8 cellular contexts compared by ENCODE assay signal in the genomic region with DNA sequence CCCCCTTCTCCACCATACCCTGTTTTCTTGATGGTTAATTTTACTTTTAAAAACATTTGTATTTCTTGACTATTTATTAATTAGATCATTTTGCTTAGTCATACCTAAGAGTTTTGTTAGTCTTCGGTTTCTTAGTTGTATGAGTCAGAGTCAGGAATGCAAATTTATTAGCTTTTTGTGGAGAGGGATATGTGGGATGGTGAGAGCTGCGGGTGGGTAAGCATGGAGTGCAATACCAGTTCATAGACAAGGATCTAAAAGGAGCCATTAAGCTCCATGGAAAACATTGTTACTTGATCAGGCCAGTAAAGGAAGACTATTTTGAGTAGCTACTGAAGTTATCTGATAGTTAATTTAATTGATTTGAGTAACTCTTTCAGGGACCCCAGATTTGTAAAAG.
DNase-seq lines count a peak whose midpoint lies in the region; ATAC-seq and TF ChIP-seq lines count a peak whose summit lies in the region.

No MANE protein-coding gene starts in this region.

- H3K27me3 ChIP-seq in CD4-positive, CD25-positive, alpha-beta regulatory T cell (ENCODE audit: control insufficient read depth, insufficient read depth, low read length), result no peaks in the 10 kb centered on the region

- peak overlapping the region in 2 of 4 donors; percentile 87 for H3K4me3 Mint-ChIP-seq in CD4-positive, CD25-positive, alpha-beta regulatory T cell
- peak overlapping the region; percentile 74 for H3K4me3 Mint-ChIP-seq in osteocyte (ENCODE audit: unreplicated experiment)

- peaks cover 0 to 3% (median 0%) of the 10 kb centered on the region in 7 donors for H3K9me3 Mint-ChIP-seq in CD4-positive, CD25-positive, alpha-beta regulatory T cell
- H3K9me3 Mint-ChIP-seq in osteocyte (ENCODE audit: unreplicated experiment), result no peaks in the 10 kb centered on the region

- no peaks in the 10 kb centered on the region for H3K36me3 ChIP-seq in CD4-positive, CD25-positive, alpha-beta regulatory T cell (ENCODE audit: control insufficient read depth, insufficient read depth, low read length)

- H3K4me1 Mint-ChIP-seq in CD4-positive, CD25-positive, alpha-beta regulatory T cell, result peaks cover 22 to 51% (median 39%) of the 10 kb centered on the region in 4 donors
- peaks cover 59% of the 10 kb centered on the region for H3K4me1 Mint-ChIP-seq in osteocyte (ENCODE audit: unreplicated experiment)

- H3K4me1 ChIP-seq in CD4-positive, CD25-positive, alpha-beta regulatory T cell (ENCODE audit: control insufficient read depth, insufficient read depth, low read length, poor library complexity, severe bottlenecking), result peaks cover 8% of the 10 kb centered on the region

- H3K4me3 ChIP-seq in CD4-positive, CD25-positive, alpha-beta regulatory T cell (ENCODE audit: low read depth, low read length), result peak overlapping the region; percentile 69
- H3K4me3 ChIP-seq in epithelial cell of proximal tubule (ENCODE audit: low read depth, low read length), result peak overlapping the region; percentile 35

- H3K27me3 Mint-ChIP-seq in CD4-positive, CD25-positive, alpha-beta regulatory T cell, result peaks cover 9% of the 10 kb centered on the region
- no peaks in the 10 kb centered on the region for H3K27me3 Mint-ChIP-seq in osteocyte (ENCODE audit: unreplicated experiment)

- H3K27ac Mint-ChIP-seq in CD4-positive, CD25-positive, alpha-beta regulatory T cell, result peak overlapping the region in 2 of 3 donors; percentile 8 to 12
- H3K27ac Mint-ChIP-seq in osteocyte (ENCODE audit: unreplicated experiment), result peak overlapping the region; percentile 89

- no peaks in the 10 kb centered on the region for H3K9me3 ChIP-seq in CD4-positive, CD25-positive, alpha-beta regulatory T cell (ENCODE audit: control insufficient read depth in 2 of 2, low read length in 2 of 2)

- ATAC-seq in CD4-positive, CD25-positive, alpha-beta regulatory T cell (ENCODE audit: low read depth in 2 of 2), result no peak

- no peak for DNase-seq in CD4-positive, CD25-positive, alpha-beta regulatory T cell
- DNase-seq in OCI-M1 (lab: John Stamatoyannopoulos, UW) (peak; percentile 16), epithelial cell of proximal tubule (ENCODE audit: low read depth) (peak; percentile 88), osteocyte (ENCODE audit: extremely low spot score, unreplicated experiment) (no peak), ecto neural progenitor cell (ENCODE audit: low spot score) (no peak), ureter (ENCODE audit: low spot score) (no peak), NCI-H2196 treated with DMSO at 0.1 percent for 48 hours (lab: John Stamatoyannopoulos, UW; ENCODE audit: unreplicated experiment) (no peak)
- no peak for DNase-seq in stimulated activated CD4-positive, alpha-beta T cell treated with anti-CD3 and anti-CD28 coated beads, Interleukin-2, amount 100 ng/mL, for 48 hours

- no peaks in the 10 kb centered on the region for H3K36me3 Mint-ChIP-seq in CD4-positive, CD25-positive, alpha-beta regulatory T cell
- peaks cover 3% of the 10 kb centered on the region for H3K36me3 Mint-ChIP-seq in osteocyte (ENCODE audit: unreplicated experiment)

- TF ChIP-seq CTCF in epithelial cell of proximal tubule (conservative IDR thresholded peaks at IDR 0.05; ENCODE audit: low read depth, low read length) (no peak), osteocyte (IDR thresholded peaks at IDR 0.05) (no peak)

- no peak overlapping the region for H3K27ac ChIP-seq in CD4-positive, CD25-positive, alpha-beta regulatory T cell (ENCODE audit: insufficient read depth, low read length, poor library complexity, severe bottlenecking)

Comparison
In these comparisons a context has a peak if more than half of its experiments do, and no peak if none do; other contexts are left out.
1. DNase-seq: peak in OCI-M1 (single experiment) and epithelial cell of proximal tubule (single experiment); none in CD4-positive, CD25-positive, alpha-beta regulatory T cell (0 of 3), osteocyte (single experiment), ecto neural progenitor cell (single experiment), stimulated activated CD4-positive, alpha-beta T cell treated with anti-CD3 and anti-CD28 coated beads, Interleukin-2, amount 100 ng/mL, for 48 hours (0 of 2), ureter (single experiment) and NCI-H2196 treated with DMSO at 0.1 percent for 48 hours (single experiment).